In genomic region chr5:76723266-76723665, GRCh38 we compare ENCODE assay signal across 18 cellular contexts. TPM values are rescaled to one million over a fixed set of nuclear protein-coding genes. Genes with fewer than 3 reads are reported as not detected.
DNase-seq lines count a peak whose midpoint lies in the region; ATAC-seq, FAIRE-seq and TF ChIP-seq lines count a peak whose summit lies in the region.
"Had no signal": no experiment of that assay in that cellular context is flagged by ENCODE, and none has a peak within 500 bp of the region (broad histone marks: within the 10 kb centered on the region; RNA-seq: fewer than 3 reads in every experiment).

No MANE protein-coding gene starts in this region.

- H3K4me3 ChIP-seq in Loucy (ENCODE audit: low read length, poor library complexity, severe bottlenecking) (peak overlapping the region; percentile 12), astrocyte (ENCODE audit: insufficient read depth, low read depth, low read length) (no peak overlapping the region), spleen (no peak overlapping the region)
- H3K4me3 ChIP-seq: BLaER1 had no signal

- H3K9ac ChIP-seq in Loucy (ENCODE audit: low read depth, low read length, poor library complexity, severe bottlenecking) (no peak overlapping the region), astrocyte (ENCODE audit: low read length) (no peak overlapping the region)
- H3K9ac ChIP-seq: BLaER1, KMS-11 had no signal

- H3K4me2 ChIP-seq in Loucy (ENCODE audit: low read depth, low read length, poor library complexity, severe bottlenecking) (peak overlapping the region; percentile 65), astrocyte (ENCODE audit: low read length) (no peak overlapping the region)
- H3K4me2 ChIP-seq: BLaER1, KMS-11 had no signal

- no peaks in the 10 kb centered on the region for H3K9me3 Mint-ChIP-seq in astrocyte (ENCODE audit: unreplicated experiment)
- H3K9me3 Mint-ChIP-seq in endothelial cell (ENCODE audit: unreplicated experiment), result no peaks in the 10 kb centered on the region
- H3K9me3 Mint-ChIP-seq: CD4-positive, alpha-beta T cell had no signal

- H3K4me1 ChIP-seq in Loucy (ENCODE audit: insufficient read depth, low read length, poor library complexity, severe bottlenecking) (peaks cover 52% of the 10 kb centered on the region), astrocyte (ENCODE audit: insufficient read depth, low read length) (peaks cover 22% of the 10 kb centered on the region), spleen (peaks cover 19 to 72% (median 58%) of the 10 kb centered on the region in 6 donors)
- H3K4me1 ChIP-seq: BLaER1 had no signal

- H2AFZ ChIP-seq in Loucy (ENCODE audit: low read length) (no peak overlapping the region), astrocyte (ENCODE audit: low read depth, low read length) (no peak overlapping the region)

- H3K27ac ChIP-seq in astrocyte (ENCODE audit: low read depth, low read length), result no peak overlapping the region
- peak overlapping the region in 5 of 8 donors; percentile 40 to 92 (median 89) for H3K27ac ChIP-seq in spleen
- H3K27ac ChIP-seq: BLaER1, KMS-11 had no signal

- H3K4me3 Mint-ChIP-seq in astrocyte (ENCODE audit: unreplicated experiment), result no peak overlapping the region
- peak overlapping the region; percentile 66 for H3K4me3 Mint-ChIP-seq in endothelial cell (ENCODE audit: unreplicated experiment)
- H3K4me3 Mint-ChIP-seq: CD4-positive, alpha-beta T cell had no signal

- H3K27me3 Mint-ChIP-seq in astrocyte (ENCODE audit: low read depth, unreplicated experiment) (no peaks in the 10 kb centered on the region), endothelial cell (ENCODE audit: unreplicated experiment) (peaks cover 2% of the 10 kb centered on the region)

- peaks cover 17% of the 10 kb centered on the region for H3K36me3 Mint-ChIP-seq in astrocyte (ENCODE audit: low read depth, unreplicated experiment)
- peaks cover 42% of the 10 kb centered on the region for H3K36me3 Mint-ChIP-seq in endothelial cell (ENCODE audit: low read depth, unreplicated experiment)

- H3K9me2 ChIP-seq in Loucy (replicated peaks; ENCODE audit: low read depth, low read length), result no peaks in the 10 kb centered on the region

- 60 to 84% (median 80%) methylated on average over 1 of the region's 1 CpG for WGBS in spleen, 5 donors

- no peak for DNase-seq in astrocyte (ENCODE audit: low read depth)
- no peak for DNase-seq in endothelial cell (ENCODE audit: low spot score)
- no peak for DNase-seq in spleen
- DNase-seq in NCI-H69 (lab: John Stamatoyannopoulos, UW), result no peak
- DNase-seq in stimulated activated CD4-positive, alpha-beta T cell treated with anti-CD3 and anti-CD28 coated beads, Interleukin-2, amount 100 ng/mL, for 24 hours, result no peak
- DNase-seq: ACHN; CD4-positive, alpha-beta T cell; MV-4-11; NCI-H1105 treated with DMSO at 0.1 percent for 48 hours; NCI-H2029 treated with DMSO at 0.1 percent for 48 hours; NCI-H226; NCI-H510A treated with DMSO at 0.1 percent for 48 hours; NCI-H82 had no signal

- H4K20me1 ChIP-seq in Loucy (ENCODE audit: insufficient read depth, low read length, poor library complexity, severe bottlenecking), result peaks cover 54% of the 10 kb centered on the region
- H4K20me1 ChIP-seq in astrocyte (ENCODE audit: insufficient read depth, low read length), result peaks cover 41% of the 10 kb centered on the region

- peaks cover 92% of the 10 kb centered on the region for H3K79me2 ChIP-seq in Loucy (ENCODE audit: insufficient read depth, low read length)
- peaks cover 97% of the 10 kb centered on the region for H3K79me2 ChIP-seq in astrocyte (ENCODE audit: insufficient read depth, low read length)

- peaks cover 47% of the 10 kb centered on the region for H3K4me1 Mint-ChIP-seq in astrocyte (ENCODE audit: low read depth, unreplicated experiment)
- peaks cover 36% of the 10 kb centered on the region for H3K4me1 Mint-ChIP-seq in endothelial cell (ENCODE audit: unreplicated experiment)

- ATAC-seq in GM19452 (IDR thresholded peaks at IDR 0.05; ENCODE audit: unreplicated experiment), result no peak
- ATAC-seq: Right ventricle myocardium inferior had no signal

- intact Hi-C loops in spleen (cut with DNase I; ENCODE audit: low total_unique reads), result no loop called here

- FAIRE-seq in astrocyte (lab: Jason Lieb, UNC), result no peak

- TF ChIP-seq CTCF in Loucy (conservative IDR thresholded peaks at IDR 0.05; ENCODE audit: low read length), result no peak
- TF ChIP-seq CTCF in astrocyte (IDR thresholded peaks at IDR 0.05; ENCODE audit: insufficient read depth, low read depth, low read length), result no peak
- no peak for TF ChIP-seq CTCF in endothelial cell (IDR thresholded peaks at IDR 0.05; ENCODE audit: unreplicated experiment)
- TF ChIP-seq CTCF in spleen (IDR thresholded peaks at IDR 0.05 in 8 of 11, conservative IDR thresholded peaks at IDR 0.05 in 3 of 11), result no peak

- 0 out of 2 replicates have a peak, but pooled peaks cover 3% of the 10 kb centered on the region for H3F3A ChIP-seq in Loucy (ENCODE audit: low read depth)

- H3K9me3 ChIP-seq in Loucy (ENCODE audit: insufficient read depth, low read depth, low read length), result peaks cover 8% of the 10 kb centered on the region
- H3K9me3 ChIP-seq in astrocyte (ENCODE audit: insufficient read depth, low read depth, low read length), result no peaks in the 10 kb centered on the region
- peaks cover 0 to 11% (median 1%) of the 10 kb centered on the region in 8 donors for H3K9me3 ChIP-seq in spleen

- H3K27me3 ChIP-seq in Loucy (ENCODE audit: insufficient read depth, low read length, poor library complexity, severe bottlenecking) (no peaks in the 10 kb centered on the region), astrocyte (ENCODE audit: insufficient read depth, low read length) (no peaks in the 10 kb centered on the region), spleen (replicated peaks in 1 of 7) (no peaks in the 10 kb centered on the region)

- H3K27ac Mint-ChIP-seq in astrocyte (ENCODE audit: unreplicated experiment) (peak overlapping the region; percentile 1), endothelial cell (ENCODE audit: unreplicated experiment) (peak overlapping the region; percentile 25)
- H3K27ac Mint-ChIP-seq: CD4-positive, alpha-beta T cell had no signal

- H3K36me3 ChIP-seq in Loucy (ENCODE audit: insufficient read depth, low read length), result peaks cover 11% of the 10 kb centered on the region; the same call in 1 of the 2 replicates
- peaks cover 9% of the 10 kb centered on the region for H3K36me3 ChIP-seq in astrocyte (ENCODE audit: insufficient read depth, low read length)
- H3K36me3 ChIP-seq in spleen, result peaks cover 0 to 4% (median 0%) of the 10 kb centered on the region in 6 donors
- H3K36me3 ChIP-seq: BLaER1 had no signal

- TF ChIP-seq POLR2A in spleen (IDR thresholded peaks at IDR 0.05), result no peak

RNA-seq across cellular contexts. Expression of gene F2R, which starts 7.3 kb away (rescaled TPM):
- total RNA-seq in astrocyte, result 285 and 331 TPM in 2 replicates
- 342 TPM for total RNA-seq in endothelial cell (ENCODE audit: unreplicated experiment)
- 100 to 1,000 TPM in 4 of 7 donors, 10 to 100 TPM in 3; 57.3 to 128 (median 111) TPM for total RNA-seq in spleen
- 1 to 10 TPM; 4.7 to 9.0 (median 7.0) TPM for polyA plus RNA-seq in spleen
